In genomic region chr1:243528459-243529120, GRCh38 we compare ENCODE assay signal across 18 cellular contexts.
"Had no signal": no experiment of that assay in that cellular context is flagged by ENCODE, and none has a peak within 500 bp of the region (broad histone marks: within the 10 kb centered on the region; RNA-seq: fewer than 3 reads in every experiment).

No MANE protein-coding gene starts in this region.

- DNase-seq: cortex of kidney; dorsolateral prefrontal cortex; effector CD8-positive, alpha-beta T cell; foreskin melanocyte; heart left ventricle; hippocampal formation; left colon; left ventricle myocardium superior; naive thymus-derived CD4-positive, alpha-beta T cell; posterior cingulate gyrus; spleen; stimulated activated naive CD8-positive, alpha-beta T cell treated with anti-CD3 and anti-CD28 coated beads, Interleukin-15, Interleukin-2, amounts not matched to agents 100 U/mL and 50 U/mL, for 24 hours; thyroid gland had no signal

- ATAC-seq: heart left ventricle; left colon; left ventricle myocardium superior; naive thymus-derived CD4-positive, alpha-beta T cell; sciatic nerve; stimulated activated naive CD8-positive, alpha-beta T cell treated with anti-CD3 and anti-CD28 coated beads, Interleukin-15, Interleukin-2, amounts not matched to agents 100 U/mL and 50 U/mL, for 24 hours had no signal

- H3K4me3 ChIP-seq: dorsolateral prefrontal cortex, heart left ventricle, spleen, suprapubic skin, thyroid gland had no signal

- FAIRE-seq: urothelium cell line had no signal

- H3K27ac ChIP-seq: heart left ventricle, spleen, suprapubic skin, thyroid gland had no signal

- H3K4me3 Mint-ChIP-seq: naive thymus-derived CD4-positive, alpha-beta T cell; neural crest cell; type B pancreatic cell had no signal

- H3K36me3 Mint-ChIP-seq: type B pancreatic cell had no signal

- H3K27ac Mint-ChIP-seq: type B pancreatic cell had no signal

- H3K4me1 ChIP-seq: spleen had no signal

- H3K27me3 Mint-ChIP-seq: naive thymus-derived CD4-positive, alpha-beta T cell; type B pancreatic cell had no signal

- H3K36me3 ChIP-seq: heart left ventricle, spleen, suprapubic skin, thyroid gland had no signal

- H3K27me3 ChIP-seq: dorsolateral prefrontal cortex, heart left ventricle, spleen, suprapubic skin, thyroid gland had no signal

- H3K9me3 ChIP-seq: suprapubic skin, thyroid gland had no signal
